11 cellular contexts compared by ENCODE assay signal in the genomic region with DNA sequence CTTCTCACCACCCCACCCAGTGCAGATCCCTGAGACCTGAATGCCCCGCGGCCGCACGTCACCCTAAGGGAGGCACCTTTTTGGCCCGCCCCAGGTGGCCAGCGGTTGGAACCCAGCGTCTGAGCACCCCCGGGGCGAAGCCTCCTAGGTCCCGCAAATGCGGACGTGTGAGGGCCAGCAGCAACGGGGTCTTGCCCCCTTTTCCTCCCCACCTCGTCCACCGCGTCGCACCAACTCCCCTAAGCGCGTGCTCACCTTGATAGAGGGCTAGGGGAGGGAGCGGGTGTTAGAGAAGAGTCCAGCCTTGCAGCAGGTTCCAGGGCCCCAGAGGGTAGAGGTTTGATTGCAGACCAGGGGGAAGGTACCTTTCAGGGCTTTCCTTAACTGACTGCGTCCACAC. TPM values are rescaled to one million over a fixed set of nuclear protein-coding genes. Genes with fewer than 3 reads are reported as not detected.
"Had no signal": no experiment of that assay in that cellular context is flagged by ENCODE, and none has a peak within 500 bp of the region (broad histone marks: within the 10 kb centered on the region; RNA-seq: fewer than 3 reads in every experiment).

No MANE protein-coding gene starts in this region.

RNA-seq across cellular contexts. Expression of gene GPRIN2, which starts 22.9 kb away (rescaled TPM):
- total RNA-seq: activated B cell treated with CpG ODN at 0.5 μM for 24 hours; activated CD4-positive, alpha-beta memory T cell treated with anti-CD3 and anti-CD28 coated beads, Interleukin-2, amount 10 ng/mL, durations not matched to agents 7 days and 5 days; activated CD4-positive, alpha-beta T cell treated with anti-CD3 and anti-CD28 coated beads, Interleukin-2, amount 10 ng/mL, durations not matched to agents 7 days and 5 days; activated CD8-positive, alpha-beta memory T cell treated with anti-CD3 and anti-CD28 coated beads, Interleukin-2, amount 10 ng/mL, durations not matched to agents 7 days and 5 days; activated CD8-positive, alpha-beta T cell treated with anti-CD3 and anti-CD28 coated beads, Interleukin-2, amount 10 ng/mL, durations not matched to agents 7 days and 5 days; activated naive CD8-positive, alpha-beta T cell treated with anti-CD3 and anti-CD28 coated beads, Interleukin-2, amount 10 ng/mL, durations not matched to agents 7 days and 5 days; activated T-helper 2 cell treated with anti-CD3 and anti-CD28 coated beads, Interferon-gamma antibody, Interleukin-2, Interleukin-4, amounts not matched to agents 10 μg/mL and 5 μg/mL and 100 μg/mL, durations not matched to agents 14 hours and 24 hours and 36 hours; T-cell; T-helper 1 cell treated with Interleukin-12 subunit alpha and Interleukin-12 subunit beta and Interleukin-4 antibody, amounts not matched to agents 30 ng/mL and 1 ng/mL, for 36 hours; T-helper 17 cell; T-helper 2 cell treated with Interferon-gamma antibody and Interleukin-4, amounts not matched to agents 100 ng/mL and 5 ng/mL, for 36 hours had no signal
